Comparison of ENCODE assay signal across 1 cellular context in genomic region chr7:105009667-105010537, GRCh38.
TF ChIP-seq lines count a peak whose summit lies in the region.

No MANE protein-coding gene starts in this region.

TF ChIP-seq in HepG2, 621 proteins besides CTCF, POLR2A, EP300 and RAD21 (continued from another document):
- TF ChIP-seq PBX2 (CRISPR knock-in tag; IDR thresholded peaks at IDR 0.05) (no peak), ZNF446 (CRISPR knock-in tag; IDR thresholded peaks at IDR 0.05) (no peak), MTA3 (CRISPR knock-in tag; IDR thresholded peaks at IDR 0.05) (no peak), ZNF569 (CRISPR knock-in tag; IDR thresholded peaks at IDR 0.05; ENCODE audit: borderline replicate concordance) (no peak), THAP8 (CRISPR knock-in tag; IDR thresholded peaks at IDR 0.05; ENCODE audit: borderline replicate concordance) (no peak), ZNF557 (CRISPR knock-in tag; IDR thresholded peaks at IDR 0.05) (no peak), FOXA3 (CRISPR knock-in tag; IDR thresholded peaks at IDR 0.05) (no peak), SUZ12 (IDR thresholded peaks at IDR 0.05; ENCODE audit: low read depth, low read length) (no peak), HCFC1 (IDR thresholded peaks at IDR 0.05; ENCODE audit: low read depth, low read length) (no peak), ZFP62 (CRISPR knock-in tag; IDR thresholded peaks at IDR 0.05) (no peak), ZSCAN20 (CRISPR knock-in tag; IDR thresholded peaks at IDR 0.05; ENCODE audit: borderline replicate concordance) (no peak), POLR2G (IDR thresholded peaks at IDR 0.05; ENCODE audit: low read depth, low read length) (no peak)
